Comparison of ENCODE assay signal across 16 cellular contexts in the genomic region with DNA sequence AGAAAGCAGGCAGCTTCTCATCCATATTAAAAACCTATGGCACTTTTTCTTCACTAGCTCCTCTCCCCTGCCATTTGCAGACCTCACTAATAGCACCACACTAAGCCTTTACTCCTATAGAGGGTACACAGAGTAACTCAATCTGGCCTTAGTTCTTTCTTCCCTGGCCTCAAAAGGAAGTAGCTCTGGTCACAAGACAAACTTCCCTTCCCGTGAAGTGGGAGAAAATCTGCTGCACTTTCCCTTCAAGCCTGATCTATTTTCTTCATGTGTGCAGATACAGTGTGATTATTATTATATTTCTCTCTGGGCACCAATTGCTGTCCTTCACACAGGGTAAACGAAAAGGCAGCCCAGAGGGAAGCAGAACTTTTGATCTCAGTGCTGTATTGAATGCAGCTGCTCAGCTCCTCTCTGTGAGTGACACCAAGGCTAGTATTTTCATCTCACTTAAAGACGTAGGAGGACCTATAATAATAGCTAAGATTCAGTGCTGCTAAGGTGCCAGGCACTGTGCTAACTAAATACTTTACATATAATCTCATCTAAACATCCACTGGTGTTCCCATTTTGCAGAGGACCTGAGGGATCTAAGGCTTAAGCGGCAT.
DNase-seq lines count a peak whose midpoint lies in the region; ATAC-seq lines count a peak whose summit lies in the region.
"Had no signal": no experiment of that assay in that cellular context is flagged by ENCODE, and none has a peak within 500 bp of the region (broad histone marks: within the 10 kb centered on the region; RNA-seq: fewer than 3 reads in every experiment).

No MANE protein-coding gene starts in this region.

- DNase-seq in Ammon's horn (ENCODE audit: low spot score) (peak; percentile 48), left lobe of liver (ENCODE audit: low spot score) (no peak), middle frontal gyrus (ENCODE audit: extremely low spot score, low spot score) (no peak)
- DNase-seq in CD4-positive, alpha-beta memory T cell, result no peak
- DNase-seq: activated effector memory CD4-positive, alpha-beta T cell treated with anti-CD3 and anti-CD28 coated beads, Interleukin-2, amount 50 U/mL, for 16 hours; DMS153; glutamatergic neuron; immature natural killer cell; NCI-H2029; stimulated activated CD4-positive, alpha-beta T cell treated with anti-CD3 and anti-CD28 coated beads, Interleukin-4, amount 100 ng/mL, for 4 hours; transverse colon had no signal

- no peaks in the 10 kb centered on the region for H3K36me3 Mint-ChIP-seq in CD4-positive, alpha-beta memory T cell
- H3K36me3 Mint-ChIP-seq in activated T-helper 17 cell treated with anti-CD3 and anti-CD28 coated beads, Interleukin-2, amount 50 U/mL, for 72 hours (ENCODE audit: low read depth), result no peaks in the 10 kb centered on the region
- H3K36me3 Mint-ChIP-seq: immature natural killer cell, memory B cell had no signal

- no peak overlapping the region for H3K4me3 Mint-ChIP-seq in CD4-positive, alpha-beta memory T cell
- peak overlapping the region; percentile 16 for H3K4me3 Mint-ChIP-seq in activated T-helper 17 cell treated with anti-CD3 and anti-CD28 coated beads, Interleukin-2, amount 50 U/mL, for 72 hours
- H3K4me3 Mint-ChIP-seq: immature natural killer cell, memory B cell had no signal

- no peaks in the 10 kb centered on the region for H3K27me3 ChIP-seq in CD4-positive, alpha-beta memory T cell (ENCODE audit: insufficient read depth, low read length)
- H3K27me3 ChIP-seq: transverse colon had no signal

- POLR2A ChIA-PET in CD4-positive, alpha-beta memory T cell (lab: Charles Lee; ENCODE audit: partially characterized antibody), result interaction anchor here (0.9 to 2.4 kb wide), 4 partner anchors 15 to 62 kb away, joined by 3 to 13 read pairs (median 4); partner anchors contain the start of gene RASGRP1

- H3K36me3 ChIP-seq in CD4-positive, alpha-beta memory T cell (ENCODE audit: insufficient read depth, low read length), result no peaks in the 10 kb centered on the region
- H3K36me3 ChIP-seq: transverse colon had no signal

- CTCF ChIA-PET in CD4-positive, alpha-beta memory T cell (lab: Charles Lee; ENCODE audit: partially characterized antibody), result interaction anchor here (0.9 to 4.6 kb wide), 8 partner anchors 9 to 62 kb away, joined by 3 to 21 read pairs (median 6); partner anchors contain the start of gene RASGRP1

- H3K4me3 ChIP-seq in CD4-positive, alpha-beta memory T cell (ENCODE audit: low read length in 2 of 2), result no peak overlapping the region
- H3K4me3 ChIP-seq: transverse colon had no signal

- peaks cover 17 to 20% (median 20%) of the 10 kb centered on the region in 4 donors for H3K4me1 Mint-ChIP-seq in CD4-positive, alpha-beta memory T cell
- H3K4me1 Mint-ChIP-seq in activated T-helper 17 cell treated with anti-CD3 and anti-CD28 coated beads, Interleukin-2, amount 50 U/mL, for 72 hours, result peaks cover 27% of the 10 kb centered on the region

- H3K9me3 Mint-ChIP-seq in CD4-positive, alpha-beta memory T cell, result peaks cover 0 to 3% (median 0%) of the 10 kb centered on the region in 8 donors
- H3K9me3 Mint-ChIP-seq in activated T-helper 17 cell treated with anti-CD3 and anti-CD28 coated beads, Interleukin-2, amount 50 U/mL, for 72 hours, result no peaks in the 10 kb centered on the region
- H3K9me3 Mint-ChIP-seq: immature natural killer cell, memory B cell had no signal

- intact Hi-C loops in CD4-positive, alpha-beta memory T cell (cut with micrococcal nuclease), result no loop called here

- peaks cover 0 to 2% of the 10 kb centered on the region in 2 donors for H3K27me3 Mint-ChIP-seq in CD4-positive, alpha-beta memory T cell
- H3K27me3 Mint-ChIP-seq in activated T-helper 17 cell treated with anti-CD3 and anti-CD28 coated beads, Interleukin-2, amount 50 U/mL, for 72 hours, result no peaks in the 10 kb centered on the region
- H3K27me3 Mint-ChIP-seq: memory B cell had no signal

- no peak overlapping the region for H3K27ac ChIP-seq in CD4-positive, alpha-beta memory T cell (ENCODE audit: low read depth, low read length)
- H3K27ac ChIP-seq: transverse colon had no signal

- H3K4me1 ChIP-seq in CD4-positive, alpha-beta memory T cell (ENCODE audit: insufficient read depth, low read length), result peaks cover 16% of the 10 kb centered on the region

- ATAC-seq in activated T-helper 17 cell treated with anti-CD3 and anti-CD28 coated beads, Interleukin-2, amount 50 U/mL, for 72 hours (replicated peaks), result no peak
- peak; percentile 10 for ATAC-seq in left lobe of liver
- no peak for ATAC-seq in HG02642 (IDR thresholded peaks at IDR 0.05; ENCODE audit: poor library complexity, unreplicated experiment)
- ATAC-seq in HG03025 (IDR thresholded peaks at IDR 0.05; ENCODE audit: low FRiP score, unreplicated experiment), result no peak
- no peak for ATAC-seq in HG02759 (IDR thresholded peaks at IDR 0.05; ENCODE audit: unreplicated experiment)

- H3K27ac Mint-ChIP-seq in CD4-positive, alpha-beta memory T cell, result peak overlapping the region in 5 of 7 donors; percentile 41 to 83 (median 75)
- peak overlapping the region; percentile 36 for H3K27ac Mint-ChIP-seq in activated T-helper 17 cell treated with anti-CD3 and anti-CD28 coated beads, Interleukin-2, amount 50 U/mL, for 72 hours
- H3K27ac Mint-ChIP-seq: memory B cell had no signal

- no peaks in the 10 kb centered on the region for H3K9me3 ChIP-seq in CD4-positive, alpha-beta memory T cell (ENCODE audit: control insufficient read depth in 1 of 2, low read length in 2 of 2)
- H3K9me3 ChIP-seq: transverse colon had no signal
